ENCODE assay signal across 16 cellular contexts in genomic region chr10:29569778-29570177, GRCh38.
"Had no signal": no experiment of that assay in that cellular context is flagged by ENCODE, and none has a peak within 500 bp of the region (broad histone marks: within the 10 kb centered on the region; RNA-seq: fewer than 3 reads in every experiment).

No MANE protein-coding gene starts in this region.

- H3K4me3 ChIP-seq: dorsolateral prefrontal cortex, lung, thoracic aorta, upper lobe of right lung had no signal

- H3K4me1 ChIP-seq: foreskin keratinocyte, upper lobe of right lung had no signal

- DNase-seq: activated CD4-positive, alpha-beta T cell treated with anti-CD3 and anti-CD28 coated beads for 1 hour; activated CD4-positive, alpha-beta T cell treated with anti-CD3 and anti-CD28 coated beads, Interleukin-2, amount 50 U/mL, for 4 hours; activated naive CD4-positive, alpha-beta T cell treated with anti-CD3 and anti-CD28 coated beads for 36 hours; activated T-cell treated with anti-CD3 and anti-CD28 coated beads for 4 hours; dorsolateral prefrontal cortex; foreskin keratinocyte; left cardiac atrium; naive thymus-derived CD4-positive, alpha-beta T cell; retina; T-cell; T-helper 9 cell; upper lobe of right lung had no signal

- H3K27me3 ChIP-seq: dorsolateral prefrontal cortex, foreskin keratinocyte, neutrophil, upper lobe of right lung had no signal

- ATAC-seq: foreskin keratinocyte; left cardiac atrium; naive thymus-derived CD4-positive, alpha-beta T cell; stimulated activated effector memory CD8-positive, alpha-beta T cell treated with anti-CD3 and anti-CD28 coated beads, Interleukin-12 subunit alpha, Interleukin-12 subunit beta, amount 100 ng/mL, for 72 hours; T-cell; upper lobe of right lung had no signal

- H3K36me3 ChIP-seq: upper lobe of right lung had no signal

- H3K9me3 ChIP-seq: neutrophil, thoracic aorta, upper lobe of right lung had no signal

- H3K27ac ChIP-seq: dorsolateral prefrontal cortex, foreskin keratinocyte, neutrophil, upper lobe of right lung had no signal
